ENCODE assay signal across 1 cellular context in genomic region chr12:113758165-113758924, GRCh38.
TF ChIP-seq lines count a peak whose summit lies in the region.

No MANE protein-coding gene starts in this region.

TF ChIP-seq in K562, 482 proteins besides CTCF, POLR2A, EP300 and RAD21 (continued from another document and continues in another):
- TF ChIP-seq, protein P1, sequence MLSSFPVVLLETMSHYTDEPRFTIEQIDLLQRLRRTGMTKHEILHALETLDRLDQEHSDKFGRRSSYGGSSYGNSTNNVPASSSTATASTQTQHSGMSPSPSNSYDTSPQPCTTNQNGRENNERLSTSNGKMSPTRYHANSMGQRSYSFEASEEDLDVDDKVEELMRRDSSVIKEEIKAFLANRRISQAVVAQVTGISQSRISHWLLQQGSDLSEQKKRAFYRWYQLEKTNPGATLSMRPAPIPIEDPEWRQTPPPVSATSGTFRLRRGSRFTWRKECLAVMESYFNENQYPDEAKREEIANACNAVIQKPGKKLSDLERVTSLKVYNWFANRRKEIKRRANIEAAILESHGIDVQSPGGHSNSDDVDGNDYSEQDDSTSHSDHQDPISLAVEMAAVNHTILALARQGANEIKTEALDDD (IDR thresholded peaks at IDR 0.05) = peak; percentile 73
- no peak for TF ChIP-seq ZFP30 (CRISPR knock-in tag; IDR thresholded peaks at IDR 0.05; ENCODE audit: borderline replicate concordance)
- TF ChIP-seq HOXB6 (CRISPR knock-in tag; IDR thresholded peaks at IDR 0.05; ENCODE audit: borderline replicate concordance) = no peak
- TF ChIP-seq HEY1 (CRISPR knock-in tag; IDR thresholded peaks at IDR 0.05; ENCODE audit: borderline replicate concordance) = no peak
- no peak for TF ChIP-seq ZNF717 (CRISPR knock-in tag; IDR thresholded peaks at IDR 0.05)
- TF ChIP-seq FOXM1 (IDR thresholded peaks at IDR 0.05; ENCODE audit: low read depth) = no peak
- no peak for TF ChIP-seq FOXM1 (CRISPR knock-in tag; IDR thresholded peaks at IDR 0.05; ENCODE audit: low read depth)
- no peak for TF ChIP-seq TCF15 (CRISPR knock-in tag; IDR thresholded peaks at IDR 0.05)
- TF ChIP-seq TBP (optimal IDR thresholded peaks at IDR 0.05; ENCODE audit: low read depth, low read length) = no peak
- TF ChIP-seq ZNF274 (IDR thresholded peaks at IDR 0.05; ENCODE audit: borderline replicate concordance, low read depth, low read length) = no peak
- TF ChIP-seq ZNF507 (tag; conservative IDR thresholded peaks at IDR 0.05) = no peak
- TF ChIP-seq KLF1 (tag; IDR thresholded peaks at IDR 0.05) = no peak
- TF ChIP-seq SNIP1 (IDR thresholded peaks at IDR 0.05; ENCODE audit: low read depth) = peak; percentile 90
- TF ChIP-seq ZNF184 (CRISPR knock-in tag; IDR thresholded peaks at IDR 0.05) = no peak
- peak; percentile 94 for TF ChIP-seq ZNF134 (CRISPR knock-in tag; conservative IDR thresholded peaks at IDR 0.05)
- TF ChIP-seq YY1 (IDR thresholded peaks at IDR 0.05; ENCODE audit: borderline replicate concordance in 1 of 3, control insufficient read depth in 1 of 3, extremely low read depth in 1 of 3, insufficient read depth in 3 of 3, insufficient read length in 1 of 3, insufficient replicate concordance in 2 of 3, low read depth in 1 of 3, low read length in 2 of 3) = no peak
- no peak for TF ChIP-seq ZNF347 (CRISPR knock-in tag; IDR thresholded peaks at IDR 0.05; ENCODE audit: low read depth)
- TF ChIP-seq, protein P2, sequence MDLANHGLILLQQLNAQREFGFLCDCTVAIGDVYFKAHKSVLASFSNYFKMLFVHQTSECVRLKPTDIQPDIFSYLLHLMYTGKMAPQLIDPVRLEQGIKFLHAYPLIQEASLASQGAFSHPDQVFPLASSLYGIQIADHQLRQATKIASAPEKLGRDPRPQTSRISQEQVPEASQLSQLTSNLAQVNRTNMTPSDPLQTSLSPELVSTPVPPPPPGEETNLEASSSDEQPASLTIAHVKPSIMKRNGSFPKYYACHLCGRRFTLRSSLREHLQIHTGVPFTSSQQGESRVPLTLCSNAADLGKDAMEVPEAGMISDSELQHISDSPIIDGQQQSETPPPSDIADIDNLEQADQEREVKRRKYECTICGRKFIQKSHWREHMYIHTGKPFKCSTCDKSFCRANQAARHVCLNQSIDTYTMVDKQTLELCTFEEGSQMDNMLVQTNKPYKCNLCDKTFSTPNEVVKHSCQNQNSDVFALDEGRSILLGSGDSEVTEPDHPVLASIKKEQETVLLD (IDR thresholded peaks at IDR 0.05) = no peak
- TF ChIP-seq NCOA6 (IDR thresholded peaks at IDR 0.05) = no peak
- no peak for TF ChIP-seq ZNF764 (CRISPR knock-in tag; IDR thresholded peaks at IDR 0.05; ENCODE audit: low read depth)
- TF ChIP-seq, protein P3, sequence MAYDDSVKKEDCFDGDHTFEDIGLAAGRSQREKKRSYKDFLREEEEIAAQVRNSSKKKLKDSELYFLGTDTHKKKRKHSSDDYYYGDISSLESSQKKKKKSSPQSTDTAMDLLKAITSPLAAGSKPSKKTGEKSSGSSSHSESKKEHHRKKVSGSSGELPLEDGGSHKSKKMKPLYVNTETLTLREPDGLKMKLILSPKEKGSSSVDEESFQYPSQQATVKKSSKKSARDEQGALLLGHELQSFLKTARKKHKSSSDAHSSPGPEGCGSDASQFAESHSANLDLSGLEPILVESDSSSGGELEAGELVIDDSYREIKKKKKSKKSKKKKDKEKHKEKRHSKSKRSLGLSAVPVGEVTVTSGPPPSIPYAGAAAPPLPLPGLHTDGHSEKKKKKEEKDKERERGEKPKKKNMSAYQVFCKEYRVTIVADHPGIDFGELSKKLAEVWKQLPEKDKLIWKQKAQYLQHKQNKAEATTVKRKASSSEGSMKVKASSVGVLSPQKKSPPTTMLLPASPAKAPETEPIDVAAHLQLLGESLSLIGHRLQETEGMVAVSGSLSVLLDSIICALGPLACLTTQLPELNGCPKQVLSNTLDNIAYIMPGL (CRISPR knock-in tag; IDR thresholded peaks at IDR 0.05) = no peak
- TF ChIP-seq TARDBP (IDR thresholded peaks at IDR 0.05) = no peak
- TF ChIP-seq, protein P4, sequence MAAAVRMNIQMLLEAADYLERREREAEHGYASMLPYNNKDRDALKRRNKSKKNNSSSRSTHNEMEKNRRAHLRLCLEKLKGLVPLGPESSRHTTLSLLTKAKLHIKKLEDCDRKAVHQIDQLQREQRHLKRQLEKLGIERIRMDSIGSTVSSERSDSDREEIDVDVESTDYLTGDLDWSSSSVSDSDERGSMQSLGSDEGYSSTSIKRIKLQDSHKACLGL (CRISPR knock-in tag; IDR thresholded peaks at IDR 0.05; ENCODE audit: borderline replicate concordance, poor library complexity, severe bottlenecking) = no peak
- no peak for TF ChIP-seq MCM5 (IDR thresholded peaks at IDR 0.05; ENCODE audit: low read depth)
- no peak for TF ChIP-seq SIX5 (IDR thresholded peaks at IDR 0.05; ENCODE audit: borderline replicate concordance in 1 of 2, insufficient read depth in 1 of 2, low read depth in 1 of 2, low read length in 2 of 2)
- TF ChIP-seq ELK3 (CRISPR knock-in tag; IDR thresholded peaks at IDR 0.05) = no peak
- no peak for TF ChIP-seq ZKSCAN3 (CRISPR knock-in tag; IDR thresholded peaks at IDR 0.05)
- peak; percentile 68 to 83; a peak in 3 of 4 replicates for TF ChIP-seq RCOR1 (IDR thresholded peaks at IDR 0.05; ENCODE audit: borderline replicate concordance in 1 of 2, low read depth in 2 of 2, low read length in 2 of 2)
- TF ChIP-seq HNRNPH1 (optimal IDR thresholded peaks at IDR 0.05; ENCODE audit: low read depth, low read length) = no peak
- no peak for TF ChIP-seq ATF3 (IDR thresholded peaks at IDR 0.05)
- no peak for TF ChIP-seq ATF3 (CRISPR knock-in tag; conservative IDR thresholded peaks at IDR 0.05)
- TF ChIP-seq ILF3 (IDR thresholded peaks at IDR 0.05; ENCODE audit: borderline replicate concordance) = no peak
- TF ChIP-seq TGIF2 (CRISPR knock-in tag; IDR thresholded peaks at IDR 0.05) = no peak
- no peak for TF ChIP-seq FOXJ3 (CRISPR knock-in tag; IDR thresholded peaks at IDR 0.05)
- TF ChIP-seq MAFG (tag; conservative IDR thresholded peaks at IDR 0.05) = no peak
- TF ChIP-seq CGGBP1 (CRISPR knock-in tag; IDR thresholded peaks at IDR 0.05) = no peak
- no peak for TF ChIP-seq STAG1 (CRISPR knock-in tag; IDR thresholded peaks at IDR 0.05; ENCODE audit: borderline replicate concordance)
- no peak for TF ChIP-seq RFX1 (IDR thresholded peaks at IDR 0.05)
- TF ChIP-seq RB1 (IDR thresholded peaks at IDR 0.05; ENCODE audit: low read depth) = no peak
- no peak for TF ChIP-seq ZNF75A (CRISPR knock-in tag; IDR thresholded peaks at IDR 0.05)
- no peak for TF ChIP-seq THAP7 (CRISPR knock-in tag; IDR thresholded peaks at IDR 0.05)
- TF ChIP-seq, protein P5, sequence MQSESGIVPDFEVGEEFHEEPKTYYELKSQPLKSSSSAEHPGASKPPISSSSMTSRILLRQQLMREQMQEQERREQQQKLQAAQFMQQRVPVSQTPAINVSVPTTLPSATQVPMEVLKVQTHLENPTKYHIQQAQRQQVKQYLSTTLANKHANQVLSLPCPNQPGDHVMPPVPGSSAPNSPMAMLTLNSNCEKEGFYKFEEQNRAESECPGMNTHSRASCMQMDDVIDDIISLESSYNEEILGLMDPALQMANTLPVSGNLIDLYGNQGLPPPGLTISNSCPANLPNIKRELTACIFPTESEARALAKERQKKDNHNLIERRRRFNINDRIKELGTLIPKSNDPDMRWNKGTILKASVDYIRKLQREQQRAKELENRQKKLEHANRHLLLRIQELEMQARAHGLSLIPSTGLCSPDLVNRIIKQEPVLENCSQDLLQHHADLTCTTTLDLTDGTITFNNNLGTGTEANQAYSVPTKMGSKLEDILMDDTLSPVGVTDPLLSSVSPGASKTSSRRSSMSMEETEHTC (IDR thresholded peaks at IDR 0.05) = no peak
- no peak for TF ChIP-seq RBM15 (IDR thresholded peaks at IDR 0.05; ENCODE audit: insufficient read depth, low read length)
- no peak for TF ChIP-seq C11orf30 (IDR thresholded peaks at IDR 0.05; ENCODE audit: low read depth)
- TF ChIP-seq JUND (IDR thresholded peaks at IDR 0.05; ENCODE audit: borderline replicate concordance, low read depth, low read length) = peak; percentile 39; the same call in 1 of the 2 replicates
- TF ChIP-seq JUND (tag; IDR thresholded peaks at IDR 0.05; ENCODE audit: borderline replicate concordance, low read depth, low read length) = no peak
- TF ChIP-seq NFE2 (IDR thresholded peaks at IDR 0.05; ENCODE audit: low read depth) = no peak
- no peak for TF ChIP-seq HSF4 (CRISPR knock-in tag; IDR thresholded peaks at IDR 0.05; ENCODE audit: borderline replicate concordance)
- peak; percentile 73; the same call in 1 of the 2 replicates for TF ChIP-seq SPI1 (IDR thresholded peaks at IDR 0.05; ENCODE audit: borderline replicate concordance, low read depth, low read length)
- no peak for TF ChIP-seq BRCA1 (IDR thresholded peaks at IDR 0.05)
- TF ChIP-seq BRCA1 (CRISPR knock-in tag; IDR thresholded peaks at IDR 0.05) = no peak
- TF ChIP-seq ZNF57 (CRISPR knock-in tag; IDR thresholded peaks at IDR 0.05) = peak; percentile 93
- peak; percentile 65 for TF ChIP-seq KDM1A (IDR thresholded peaks at IDR 0.05)
- TF ChIP-seq HOMEZ (CRISPR knock-in tag; IDR thresholded peaks at IDR 0.05) = no peak
- no peak for TF ChIP-seq U2AF1 (optimal IDR thresholded peaks at IDR 0.05; ENCODE audit: low read depth, low read length)
- no peak for TF ChIP-seq CSDE1 (IDR thresholded peaks at IDR 0.05)
- no peak for TF ChIP-seq ZNF324 (CRISPR knock-in tag; IDR thresholded peaks at IDR 0.05)
- no peak for TF ChIP-seq ZNF584 (CRISPR knock-in tag; IDR thresholded peaks at IDR 0.05; ENCODE audit: low read depth)
- no peak for TF ChIP-seq KLF10 (CRISPR knock-in tag; IDR thresholded peaks at IDR 0.05)
- no peak for TF ChIP-seq EZH2 (IDR thresholded peaks at IDR 0.05; ENCODE audit: borderline replicate concordance, low read depth, low read length)
- no peak for TF ChIP-seq USF1 (CRISPR knock-in tag; IDR thresholded peaks at IDR 0.05)
- peak; percentile 67 for TF ChIP-seq NCOR1 (IDR thresholded peaks at IDR 0.05)
- no peak for TF ChIP-seq ZBED1 (IDR thresholded peaks at IDR 0.05)
- no peak for TF ChIP-seq PTTG1 (tag; IDR thresholded peaks at IDR 0.05; ENCODE audit: low read depth)
- no peak for TF ChIP-seq ZBTB8A (IDR thresholded peaks at IDR 0.05; ENCODE audit: partially characterized antibody)
- no peak for TF ChIP-seq ZNF561 (CRISPR knock-in tag; conservative IDR thresholded peaks at IDR 0.05)
- TF ChIP-seq ZNF3 (CRISPR knock-in tag; IDR thresholded peaks at IDR 0.05) = no peak
- TF ChIP-seq E2F6 (IDR thresholded peaks at IDR 0.05; ENCODE audit: borderline replicate concordance in 1 of 2, extremely low read depth in 1 of 2, insufficient read depth in 1 of 2, insufficient read length in 1 of 2, low read depth in 1 of 2, low read length in 1 of 2, poor library complexity in 1 of 2, severe bottlenecking in 1 of 2) = no peak
- TF ChIP-seq MTA1 (IDR thresholded peaks at IDR 0.05; ENCODE audit: borderline replicate concordance) = no peak
- no peak for TF ChIP-seq ZNF445 (CRISPR knock-in tag; IDR thresholded peaks at IDR 0.05; ENCODE audit: low read depth)
- no peak for TF ChIP-seq ZNF140 (CRISPR knock-in tag; IDR thresholded peaks at IDR 0.05)
